21 cellular contexts compared by ENCODE assay signal in genomic region chr18:59735269-59735860, GRCh38. TPM values are rescaled to one million over a fixed set of nuclear protein-coding genes. Genes with fewer than 3 reads are reported as not detected.
DNase-seq lines count a peak whose midpoint lies in the region; ATAC-seq and TF ChIP-seq lines count a peak whose summit lies in the region.
"Had no signal": no experiment of that assay in that cellular context is flagged by ENCODE, and none has a peak within 500 bp of the region (broad histone marks: within the 10 kb centered on the region; RNA-seq: fewer than 3 reads in every experiment).

No MANE protein-coding gene starts in this region.

- H3K27ac Mint-ChIP-seq in stimulated activated effector memory CD8-positive, alpha-beta T cell treated with anti-CD3 and anti-CD28 coated beads, Interleukin-12 subunit alpha, Interleukin-12 subunit beta, amount 100 ng/mL, for 72 hours: no peak overlapping the region
- no peak overlapping the region for H3K27ac Mint-ChIP-seq in activated naive CD8-positive, alpha-beta T cell treated with anti-CD3 and anti-CD28 coated beads for 36 hours
- H3K27ac Mint-ChIP-seq in glutamatergic neuron (ENCODE audit: unreplicated experiment): no peak overlapping the region
- H3K27ac Mint-ChIP-seq: CD4-positive, alpha-beta T cell; GM23338; HFFc6 had no signal

- no peaks in the 10 kb centered on the region for H3K27me3 Mint-ChIP-seq in activated naive CD8-positive, alpha-beta T cell treated with anti-CD3 and anti-CD28 coated beads for 36 hours
- H3K27me3 Mint-ChIP-seq in glutamatergic neuron (ENCODE audit: unreplicated experiment): no peaks in the 10 kb centered on the region

- peak; percentile 91 for ATAC-seq in Right ventricle myocardium superior (ENCODE audit: poor library complexity)
- peak; percentile 75 to 79 for ATAC-seq in left cardiac atrium
- ATAC-seq in stimulated activated effector memory CD8-positive, alpha-beta T cell treated with anti-CD3 and anti-CD28 coated beads, Interleukin-12 subunit alpha, Interleukin-12 subunit beta, amount 100 ng/mL, for 72 hours: peak; percentile 27
- ATAC-seq: GM23338 had no signal

- no peak overlapping the region for H3K4me3 Mint-ChIP-seq in stimulated activated effector memory CD8-positive, alpha-beta T cell treated with anti-CD3 and anti-CD28 coated beads, Interleukin-12 subunit alpha, Interleukin-12 subunit beta, amount 100 ng/mL, for 72 hours
- H3K4me3 Mint-ChIP-seq in activated naive CD8-positive, alpha-beta T cell treated with anti-CD3 and anti-CD28 coated beads for 36 hours: no peak overlapping the region
- no peak overlapping the region for H3K4me3 Mint-ChIP-seq in glutamatergic neuron (ENCODE audit: unreplicated experiment)
- H3K4me3 Mint-ChIP-seq: CD4-positive, alpha-beta T cell; GM23338; HFFc6 had no signal

- no peaks in the 10 kb centered on the region for H3K36me3 Mint-ChIP-seq in stimulated activated effector memory CD8-positive, alpha-beta T cell treated with anti-CD3 and anti-CD28 coated beads, Interleukin-12 subunit alpha, Interleukin-12 subunit beta, amount 100 ng/mL, for 72 hours
- no peaks in the 10 kb centered on the region for H3K36me3 Mint-ChIP-seq in activated naive CD8-positive, alpha-beta T cell treated with anti-CD3 and anti-CD28 coated beads for 36 hours
- H3K36me3 Mint-ChIP-seq in glutamatergic neuron (ENCODE audit: unreplicated experiment): peaks cover 6% of the 10 kb centered on the region

- no peaks in the 10 kb centered on the region for H3K9me3 Mint-ChIP-seq in stimulated activated effector memory CD8-positive, alpha-beta T cell treated with anti-CD3 and anti-CD28 coated beads, Interleukin-12 subunit alpha, Interleukin-12 subunit beta, amount 100 ng/mL, for 72 hours
- peaks cover 5% of the 10 kb centered on the region for H3K9me3 Mint-ChIP-seq in activated naive CD8-positive, alpha-beta T cell treated with anti-CD3 and anti-CD28 coated beads for 36 hours
- peaks cover 2% of the 10 kb centered on the region for H3K9me3 Mint-ChIP-seq in glutamatergic neuron (ENCODE audit: unreplicated experiment)

- TF ChIP-seq CTCF in glutamatergic neuron (IDR thresholded peaks at IDR 0.05; ENCODE audit: partially characterized antibody, unreplicated experiment): no peak

- DNase-seq in Right ventricle myocardium superior (peak; percentile 64), cardiac septum (ENCODE audit: low spot score) (no peak), left cardiac atrium (no peak), D341Med (ENCODE audit: low spot score) (no peak), glutamatergic neuron (no peak)
- DNase-seq in stimulated activated effector memory CD8-positive, alpha-beta T cell treated with anti-CD3 and anti-CD28 coated beads, Interleukin-12 subunit alpha, Interleukin-12 subunit beta, amount 100 ng/mL, for 72 hours (ENCODE audit: low spot score in 2 of 2): no peak
- DNase-seq in activated naive CD8-positive, alpha-beta T cell treated with anti-CD3 and anti-CD28 coated beads for 36 hours: no peak
- DNase-seq: CD4-positive, alpha-beta T cell; DMS53; HFFc6; KBM-7; MV-4-11; NCI-H1105; NCI-H1436 treated with DMSO at 0.1 percent for 48 hours; NCI-H187 treated with DMSO at 0.1 percent for 48 hours; NCI-H2107; NCI-H446; NCI-H524 treated with DMSO at 0.1 percent for 48 hours; NCI-H774; SHP77 had no signal

- intact Hi-C loops in Right ventricle myocardium superior (cut with DNase I): no loop called here
- intact Hi-C loops in cardiac septum (cut with DNase I): no loop called here
- intact Hi-C loops in left cardiac atrium (cut with DNase I): no loop called here

- no peaks in the 10 kb centered on the region for H3K4me1 Mint-ChIP-seq in stimulated activated effector memory CD8-positive, alpha-beta T cell treated with anti-CD3 and anti-CD28 coated beads, Interleukin-12 subunit alpha, Interleukin-12 subunit beta, amount 100 ng/mL, for 72 hours
- no peaks in the 10 kb centered on the region for H3K4me1 Mint-ChIP-seq in activated naive CD8-positive, alpha-beta T cell treated with anti-CD3 and anti-CD28 coated beads for 36 hours
- H3K4me1 Mint-ChIP-seq in glutamatergic neuron (ENCODE audit: low read depth, unreplicated experiment): no peaks in the 10 kb centered on the region

RNA-seq across cellular contexts. Expression of gene CCBE1, which starts 38.1 kb away (rescaled TPM):
- total RNA-seq in Right ventricle myocardium superior: 3.9 TPM
- total RNA-seq in cardiac septum: 0.05 TPM
- 1 to 10 TPM; 1.2 to 2.9 TPM for total RNA-seq in left cardiac atrium
- not detected for total RNA-seq in activated naive CD8-positive, alpha-beta T cell treated with anti-CD3 and anti-CD28 coated beads for 36 hours
- 0.81 TPM for total RNA-seq in glutamatergic neuron (ENCODE audit: unreplicated experiment)
- total RNA-seq: CD4-positive, alpha-beta T cell had no signal

Comparison
In these comparisons a context has a peak if more than half of its experiments do, and no peak if none do; other contexts are left out.
1. ATAC-seq: peak in every context shown above with its lines; median percentile 91 in Right ventricle myocardium superior; 77 in left cardiac atrium; 27 in stimulated activated effector memory CD8-positive, alpha-beta T cell treated with anti-CD3 and anti-CD28 coated beads, Interleukin-12 subunit alpha, Interleukin-12 subunit beta, amount 100 ng/mL, for 72 hours.